8 cellular contexts compared by ENCODE assay signal in the genomic region with DNA sequence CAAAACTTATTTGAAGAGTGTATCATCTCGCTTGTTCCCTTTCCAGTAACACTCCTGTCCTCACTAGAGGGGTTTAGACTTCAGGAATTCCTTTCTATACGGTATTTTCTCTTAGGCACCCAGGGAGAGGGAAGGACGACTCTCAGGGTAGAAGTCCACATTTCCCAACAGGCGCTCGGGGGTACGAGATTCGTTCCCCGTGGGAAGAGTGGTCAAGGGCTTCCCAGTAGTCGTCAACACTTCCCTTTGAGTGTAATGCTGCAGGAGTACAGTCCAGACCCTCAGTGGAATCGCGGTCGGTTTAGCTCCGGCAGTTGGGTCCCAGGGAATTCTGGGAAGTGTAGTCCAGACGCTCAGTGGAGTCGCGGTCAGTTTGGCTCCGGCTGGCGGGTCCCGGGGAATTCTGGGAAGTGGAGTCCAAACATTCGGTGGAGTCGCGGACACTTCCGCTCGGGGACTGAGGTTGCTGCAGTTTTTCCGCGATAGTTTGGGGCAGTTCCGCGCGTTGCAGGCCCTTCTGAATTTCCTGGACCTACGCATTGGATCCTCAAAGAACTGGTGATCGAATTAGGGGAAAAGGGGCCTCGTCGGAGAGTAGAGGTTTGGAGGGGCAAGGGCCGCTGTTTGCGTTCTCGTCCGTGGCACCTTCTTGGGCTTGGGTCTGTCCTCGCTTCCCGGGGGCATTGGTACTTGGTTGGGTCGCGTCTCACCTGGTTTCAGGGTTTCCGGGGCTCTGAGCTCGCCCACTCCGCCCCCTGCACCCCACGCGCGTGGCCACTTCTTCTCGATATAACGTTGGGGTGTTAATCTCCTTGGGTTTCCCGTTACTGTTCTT. TPM values are rescaled to one million over a fixed set of nuclear protein-coding genes. Genes with fewer than 3 reads are reported as not detected.
DNase-seq lines count a peak whose midpoint lies in the region; ATAC-seq and TF ChIP-seq lines count a peak whose summit lies in the region.

Gene ZNF224 (plus strand): TSS at position 431 of the 835 bp plus-strand sequence. CDS start 3,513 bp downstream, outside the sequence.

- peak within 1 kb of the TSS; percentile 94 for H3K27ac Mint-ChIP-seq in activated T-cell treated with anti-CD3 and anti-CD28 coated beads, Interleukin-2, amount 50 U/mL, for 24 hours

- H3K4me1 Mint-ChIP-seq in activated T-cell treated with anti-CD3 and anti-CD28 coated beads, Interleukin-2, amount 50 U/mL, for 24 hours (ENCODE audit: low read depth) = peaks cover 22% of the 10 kb centered on the region

- peak; percentile 85 for DNase-seq in Caki2 (ENCODE audit: low read depth)
- DNase-seq in Jurkat, Clone E6-1 (ENCODE audit: low read depth, low spot score) = peak; percentile 76
- DNase-seq in activated T-cell treated with anti-CD3 and anti-CD28 coated beads, Interleukin-2, amount 50 U/mL, for 24 hours = peak; percentile 84
- peak; percentile 55 for DNase-seq in stimulated activated CD8-positive, alpha-beta memory T cell treated with anti-CD3 and anti-CD28 coated beads, Interleukin-7, amount 100 ng/mL, for 24 hours (ENCODE audit: low read depth)

- no peaks in the 10 kb centered on the region for H3K27me3 Mint-ChIP-seq in activated T-cell treated with anti-CD3 and anti-CD28 coated beads, Interleukin-2, amount 50 U/mL, for 24 hours

- in situ Hi-C loops in Caki2 (cut with HindIII; ENCODE audit: low pct_unique_long_range_greater_than_20kb, low sequenced_read_pairs) = no loop called here

- ATAC-seq in GM21576 (IDR thresholded peaks at IDR 0.05; ENCODE audit: unreplicated experiment) = peak; percentile 86
- ATAC-seq in esophagus mucosa = peak; percentile 96

- H3K4me1 ChIP-seq in muscle layer of duodenum (ENCODE audit: control insufficient read depth in 1 of 2, insufficient read depth in 2 of 2, low read length in 2 of 2) = peaks cover 0 to 11% of the 10 kb centered on the region in 2 donors

- peaks cover 5% of the 10 kb centered on the region for H3K9me3 Mint-ChIP-seq in activated T-cell treated with anti-CD3 and anti-CD28 coated beads, Interleukin-2, amount 50 U/mL, for 24 hours

- H3K4me3 Mint-ChIP-seq in activated T-cell treated with anti-CD3 and anti-CD28 coated beads, Interleukin-2, amount 50 U/mL, for 24 hours = peak within 1 kb of the TSS; percentile 97

- peaks cover 0 to 2% of the 10 kb centered on the region in 2 donors for H3K9me3 ChIP-seq in muscle layer of duodenum (ENCODE audit: control insufficient read depth in 1 of 2, low read length in 2 of 2)

- no peaks in the 10 kb centered on the region for H3K27me3 ChIP-seq in muscle layer of duodenum (ENCODE audit: low read depth, low read length)

- H3K27ac ChIP-seq in muscle layer of duodenum (ENCODE audit: low read length) = peak within 1 kb of the TSS; percentile 85

- peaks cover 42% of the 10 kb centered on the region for H3K36me3 Mint-ChIP-seq in activated T-cell treated with anti-CD3 and anti-CD28 coated beads, Interleukin-2, amount 50 U/mL, for 24 hours (ENCODE audit: low read depth)

- H3K36me3 ChIP-seq in muscle layer of duodenum (ENCODE audit: control insufficient read depth in 1 of 2, insufficient read depth in 2 of 2, low read length in 2 of 2) = peaks cover 16 to 28% of the 10 kb centered on the region in 2 donors

- H3K4me3 ChIP-seq in Jurkat, Clone E6-1 (ENCODE audit: low read length) = peak within 1 kb of the TSS; percentile 70
- H3K4me3 ChIP-seq in muscle layer of duodenum (ENCODE audit: low read depth in 1 of 2, low read length in 2 of 2) = peak within 1 kb of the TSS; percentile 89 to 94

TF ChIP-seq in PFSK-1, 5 proteins besides CTCF, POLR2A, EP300 and RAD21:
- TF ChIP-seq POLR2AphosphoS5 (IDR thresholded peaks at IDR 0.05; ENCODE audit: low read depth, low read length) = peak; percentile 95
- TF ChIP-seq SIN3A (IDR thresholded peaks at IDR 0.05; ENCODE audit: borderline replicate concordance, insufficient read depth, low read length) = no peak
- TF ChIP-seq TAF1 (IDR thresholded peaks at IDR 0.05; ENCODE audit: borderline replicate concordance, insufficient read depth, low read length) = peak; percentile 73; the same call in 1 of the 2 replicates
- no peak for TF ChIP-seq FOXP2 (optimal IDR thresholded peaks at IDR 0.05; ENCODE audit: borderline replicate concordance, extremely low read depth, extremely low read length, insufficient read depth)

RNA-seq across cellular contexts. Expression of gene ZNF224, which starts in this region (rescaled TPM):
- 7.0 and 10.6 TPM in 2 replicates for total RNA-seq in Caki2 (2014; rRNA removed; shearing (Covaris generic); ENCODE audit: low replicate concordance)
- polyA plus RNA-seq in Jurkat, Clone E6-1 (2012; ENCODE audit: insufficient read depth, insufficient read length) = 8.8 TPM
- 5.0 TPM for polyA plus RNA-seq in PFSK-1 (2012; ENCODE audit: insufficient read length, low read depth)
- 6.2 TPM for total RNA-seq in esophagus mucosa

Comparison
In these comparisons a context has a peak if more than half of its experiments do, and no peak if none do; other contexts are left out.
1. Peak in every context shown above with its lines: DNase-seq, ATAC-seq, H3K4me3 ChIP-seq and H3K27ac ChIP-seq.